Comparison of ENCODE assay signal across 14 cellular contexts in the genomic region with DNA sequence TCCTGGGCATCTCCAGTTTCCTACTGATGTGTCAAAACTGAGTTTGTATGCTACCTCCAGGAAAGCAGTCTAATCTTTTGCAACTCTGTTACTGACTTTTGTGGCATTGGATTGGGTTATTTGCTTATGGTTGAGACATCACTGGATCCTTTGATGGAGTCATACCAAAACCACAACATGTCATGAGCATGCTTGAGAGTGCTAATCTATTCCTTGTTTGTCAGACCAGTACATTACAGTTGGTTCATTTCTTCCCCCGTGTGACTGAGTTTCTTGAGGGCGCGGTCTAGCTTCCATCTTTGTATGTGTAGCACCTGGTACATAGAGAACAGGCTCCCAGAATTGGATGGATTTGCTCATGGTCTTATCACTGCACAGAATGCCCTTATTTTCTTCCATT. TPM values are rescaled to one million over a fixed set of nuclear protein-coding genes. Genes with fewer than 3 reads are reported as not detected.
DNase-seq lines count a peak whose midpoint lies in the region; ATAC-seq, FAIRE-seq and TF ChIP-seq lines count a peak whose summit lies in the region.
"Had no signal": no experiment of that assay in that cellular context is flagged by ENCODE, and none has a peak within 500 bp of the region (broad histone marks: within the 10 kb centered on the region; RNA-seq: fewer than 3 reads in every experiment).

No MANE protein-coding gene starts in this region.

- H3K4ac ChIP-seq in IMR-90 (ENCODE audit: low read depth, low read length): no peak overlapping the region

- H2AFZ ChIP-seq in IMR-90 (replicated peaks; ENCODE audit: low read length, poor library complexity): no peak overlapping the region

- H3K9me1 ChIP-seq in IMR-90 (ENCODE audit: insufficient read depth, low read length): no peaks in the 10 kb centered on the region

- no peak overlapping the region for H4K91ac ChIP-seq in IMR-90 (ENCODE audit: insufficient read depth, low read depth, low read length)

- no peaks in the 10 kb centered on the region for H3K9me3 ChIP-seq in IMR-90 (ENCODE audit: control insufficient read depth, insufficient read depth, low read length)
- no peaks in the 10 kb centered on the region for H3K9me3 ChIP-seq in adrenal gland (replicated peaks in 1 of 3)
- H3K9me3 ChIP-seq: heart right ventricle had no signal

- dilution Hi-C loops in IMR-90 (cut with HindIII; ENCODE audit: low sequenced_read_pairs, unreplicated experiment): no loop called here

- no peak overlapping the region for H2BK120ac ChIP-seq in IMR-90 (ENCODE audit: low read depth, low read length)

- H3K27ac ChIP-seq in IMR-90 (ENCODE audit: insufficient read depth, low read length) (no peak overlapping the region), adrenal gland (no peak overlapping the region)
- H3K27ac ChIP-seq: heart right ventricle had no signal

- H2BK15ac ChIP-seq in IMR-90 (ENCODE audit: low read depth, low read length): no peak overlapping the region

- POLR2A ChIA-PET in IMR-90 (lab: Charles Lee; ENCODE audit: unreplicated experiment): no interaction called here

- H3K4me3 ChIP-seq in AG10803 (ENCODE audit: low read length) (no peak overlapping the region), IMR-90 (ENCODE audit: insufficient read depth, low read depth, low read length) (no peak overlapping the region), bronchial epithelial cell (ENCODE audit: low read depth, low read length) (no peak overlapping the region), adrenal gland (no peak overlapping the region)
- H3K4me3 ChIP-seq: heart right ventricle had no signal

- H3K27me3 ChIP-seq in IMR-90 (ENCODE audit: control insufficient read depth, insufficient read depth, low read length) (no peaks in the 10 kb centered on the region), bronchial epithelial cell (ENCODE audit: control insufficient read depth, insufficient read depth, low read length) (no peaks in the 10 kb centered on the region), adrenal gland (no peaks in the 10 kb centered on the region)
- H3K27me3 ChIP-seq: heart right ventricle had no signal

- BruUV-seq in IMR-90 (replicated peaks; lab: Mats Ljungman, UMichigan): no TSS peak

- TF ChIP-seq POLR2A in IMR-90 (IDR thresholded peaks at IDR 0.05; ENCODE audit: low read depth, low read length): no peak
- TF ChIP-seq POLR2A in adrenal gland (IDR thresholded peaks at IDR 0.05): no peak

- H3K36me3 ChIP-seq in IMR-90 (ENCODE audit: control insufficient read depth, insufficient read depth, low read length) (peaks cover 7% of the 10 kb centered on the region; the same call in 1 of the 2 replicates), bronchial epithelial cell (ENCODE audit: control insufficient read depth, insufficient read depth, low read length) (no peaks in the 10 kb centered on the region), adrenal gland (replicated peaks in 1 of 2) (no peaks in the 10 kb centered on the region)

- no peak for FAIRE-seq in bronchial epithelial cell (lab: Jason Lieb, UNC)
- FAIRE-seq: urothelium cell line had no signal

- no peak overlapping the region for H2BK20ac ChIP-seq in IMR-90 (ENCODE audit: low read depth, low read length)

- H3K79me1 ChIP-seq in IMR-90 (ENCODE audit: low read depth in 1 of 2, low read length in 2 of 2): no peaks in the 10 kb centered on the region

- H3K23ac ChIP-seq in IMR-90 (ENCODE audit: low read depth, low read length): no peak overlapping the region

- in situ Hi-C loops in IMR-90 (cut with MboI; ENCODE audit: low sequenced_read_pairs): no loop called here

- no peak overlapping the region for H3K9ac ChIP-seq in IMR-90 (ENCODE audit: low read depth, low read length)

- DNase-seq in AG10803 (ENCODE audit: low read depth): peak; percentile 72
- DNase-seq in IMR-90: peak; percentile 67
- peak; percentile 83 for DNase-seq in bronchial epithelial cell (ENCODE audit: low read depth)
- DNase-seq in T1000 (lab: John Stamatoyannopoulos, UW): no peak
- no peak for DNase-seq in adrenal gland
- DNase-seq in NK-92 treated with Interleukin-12 subunit alpha and Interleukin-12 subunit beta, amount 100 ng/mL, for 24 hours (lab: John Stamatoyannopoulos, UW): no peak
- DNase-seq in NAMALWA (ENCODE audit: low spot score): no peak
- DNase-seq: activated CD8-positive, alpha-beta memory T cell treated with anti-CD3 and anti-CD28 coated beads, Interleukin-2, amount 50 U/mL, for 48 hours; heart right ventricle; NCI-H82; retina had no signal

- CTCF ChIA-PET in IMR-90 (lab: Yijun Ruan, JAX): interaction anchor here (1.8 kb wide), 1 partner anchor 43 kb away, joined by 4 read pairs; a partner anchor contains a TSS

- H3K18ac ChIP-seq in IMR-90 (ENCODE audit: low read depth, low read length): no peak overlapping the region

- no peaks in the 10 kb centered on the region for H4K20me1 ChIP-seq in IMR-90 (ENCODE audit: insufficient read depth, low read length)

- H2AK9ac ChIP-seq in IMR-90 (replicated peaks; ENCODE audit: low read depth, low read length, poor library complexity): no peak overlapping the region

- H4K5ac ChIP-seq in IMR-90 (ENCODE audit: low read depth, low read length): no peak overlapping the region

- TF ChIP-seq RAD21 in IMR-90 (IDR thresholded peaks at IDR 0.05; ENCODE audit: low read length): no peak

- H3K56ac ChIP-seq in IMR-90 (ENCODE audit: extremely low read depth, insufficient read depth, low read length): no peak overlapping the region

- no peak overlapping the region for H4K8ac ChIP-seq in IMR-90 (ENCODE audit: low read depth in 2 of 2, low read length in 2 of 2)

- intact Hi-C loops in IMR-90 (cut with micrococcal nuclease): no loop called here
- intact Hi-C loops in adrenal gland (cut with DNase I): no loop called here

- ATAC-seq in GM18861 (IDR thresholded peaks at IDR 0.05; ENCODE audit: unreplicated experiment) (peak; percentile 51), IMR-90 (ENCODE audit: low read depth) (peak; percentile 65)
- ATAC-seq: heart right ventricle had no signal

- no peaks in the 10 kb centered on the region for H3K4me1 ChIP-seq in IMR-90 (ENCODE audit: control insufficient read depth, insufficient read depth, low read length)
- no peaks in the 10 kb centered on the region for H3K4me1 ChIP-seq in adrenal gland (replicated peaks in 1 of 2)
- H3K4me1 ChIP-seq: heart right ventricle had no signal

- no peak overlapping the region for H3K14ac ChIP-seq in IMR-90 (replicated peaks; ENCODE audit: low read depth, low read length)

- no peak overlapping the region for H3K4me2 ChIP-seq in IMR-90 (ENCODE audit: low read depth, low read length)

- 80% methylated on average over 1 of the region's 3 CpGs; no CpG with 5 or more reads in 1 of the 2 experiments for WGBS in IMR-90 (ENCODE audit: extremely low coverage in 2 of 2, insufficient read length in 1 of 2), 2 experiments
- 86 to 96% (median 90%) methylated on average over 3 of the region's 3 CpGs for whole genome bisulfite sequencing in adrenal gland, 4 donors

- H2BK5ac ChIP-seq in IMR-90 (ENCODE audit: low read depth, low read length, poor library complexity, severe bottlenecking): no peak overlapping the region

- TF ChIP-seq CTCF in AG10803 (conservative IDR thresholded peaks at IDR 0.05; ENCODE audit: low read length) (no peak), IMR-90 (conservative IDR thresholded peaks at IDR 0.05; ENCODE audit: low read depth, low read length) (no peak), bronchial epithelial cell (IDR thresholded peaks at IDR 0.05; ENCODE audit: insufficient read depth, low read length, severe bottlenecking) (no peak), adrenal gland (IDR thresholded peaks at IDR 0.05) (no peak)

- no peak overlapping the region for H2AK5ac ChIP-seq in IMR-90 (ENCODE audit: low read depth, low read length)

TF ChIP-seq in IMR-90, 13 proteins besides CTCF, POLR2A, EP300 and RAD21:
- peak; percentile 61; the same call in 1 of the 2 replicates for TF ChIP-seq CEBPB (IDR thresholded peaks at IDR 0.05; ENCODE audit: low read depth, low read length)
- no peak for TF ChIP-seq MXI1 (IDR thresholded peaks at IDR 0.05; ENCODE audit: borderline replicate concordance, low read depth, low read length)
- TF ChIP-seq RCOR1 (IDR thresholded peaks at IDR 0.05; ENCODE audit: insufficient replicate concordance, low read length): no peak
- no peak for TF ChIP-seq SMC3 (IDR thresholded peaks at IDR 0.05; ENCODE audit: low read depth, low read length)
- no peak for TF ChIP-seq RFX5 (IDR thresholded peaks at IDR 0.05; ENCODE audit: low read depth, low read length)
- TF ChIP-seq BHLHE40 (IDR thresholded peaks at IDR 0.05; ENCODE audit: low read depth, low read length): 0 out of 2 replicates have a peak, but pooled peaks have one; percentile 29

RNA-seq across cellular contexts. Expression of a gene that starts 43.2 kb away (rescaled TPM):
- total RNA-seq in IMR-90 (2012; rRNA removed) (21.5 and 41.4 TPM in 2 replicates), bronchial epithelial cell (25.7 and 25.8 TPM in 2 replicates), adrenal gland (10 to 100 TPM; 27.1 to 66.9 (median 43.1) TPM)
- polyA plus RNA-seq in IMR-90 (2012; rRNA removed) (24.6 and 25.6 TPM in 2 replicates), adrenal gland (10 to 100 TPM; 34.5 to 95.2 (median 38.9) TPM)
- 10.5 and 18.4 TPM in 2 replicates for polyA plus RNA-seq in IMR-90 (2012; cell fraction: cytosol; rRNA removed)
- polyA plus RNA-seq in IMR-90 (2012; cell fraction: nucleus; rRNA removed; ENCODE audit: low replicate concordance): 4.3 and 14.6 TPM in 2 replicates

RNA-seq across cellular contexts. Expression of a gene that starts 43.8 kb away (rescaled TPM):
- not detected in 2 replicates for total RNA-seq in IMR-90 (2012; rRNA removed)
- polyA plus RNA-seq in IMR-90 (2012; rRNA removed): not detected in 2 replicates
- not detected in 2 replicates for polyA plus RNA-seq in IMR-90 (2012; cell fraction: cytosol; rRNA removed)
- polyA plus RNA-seq in IMR-90 (2012; cell fraction: nucleus; rRNA removed; ENCODE audit: low replicate concordance): not detected in 2 replicates
- not detected in 2 replicates for total RNA-seq in bronchial epithelial cell
- not detected for total RNA-seq in adrenal gland
- not detected for polyA plus RNA-seq in adrenal gland
- total RNA-seq: G401, heart right ventricle had no signal
- polyA plus RNA-seq: heart right ventricle had no signal

RNA-seq across cellular contexts. Expression of a gene that starts 53.6 kb away (rescaled TPM):
- total RNA-seq in IMR-90 (2012; rRNA removed) (3.4 and 3.9 TPM in 2 replicates), bronchial epithelial cell (3.7 and 3.8 TPM in 2 replicates), adrenal gland (1 to 10 TPM; 1.5 to 5.5 (median 3.7) TPM)
- polyA plus RNA-seq in IMR-90 (2012; rRNA removed) (9.1 and 9.3 TPM in 2 replicates), adrenal gland (10 to 100 TPM; 10.2 to 21.6 (median 18.3) TPM)
- polyA plus RNA-seq in IMR-90 (2012; cell fraction: cytosol; rRNA removed): 0.78 and 1.5 TPM in 2 replicates
- 2.4 and 11.3 TPM in 2 replicates for polyA plus RNA-seq in IMR-90 (2012; cell fraction: nucleus; rRNA removed; ENCODE audit: low replicate concordance)

Comparison
In these comparisons a context has a peak if more than half of its experiments do, and no peak if none do; other contexts are left out.
1. DNase-seq: peak in AG10803 (single experiment), IMR-90 (single experiment) and bronchial epithelial cell (single experiment); none in T1000 (single experiment), adrenal gland (0 of 7), NK-92 treated with Interleukin-12 subunit alpha and Interleukin-12 subunit beta, amount 100 ng/mL, for 24 hours (single experiment) and NAMALWA (single experiment).